ENCODE assay signal across 15 cellular contexts in genomic region chr11:72216638-72217037, GRCh38. TPM values are rescaled to one million over a fixed set of nuclear protein-coding genes. Genes with fewer than 3 reads are reported as not detected.
A peak's percentile ranks its signal among the peaks of the same experiment; 100 is the strongest.
DNase-seq lines count a peak whose midpoint lies in the region; ATAC-seq and TF ChIP-seq lines count a peak whose summit lies in the region.
"Had no signal": no experiment of that assay in that cellular context is flagged by ENCODE, and none has a peak within 500 bp of the region (broad histone marks: within the 10 kb centered on the region; RNA-seq: fewer than 3 reads in every experiment).

Gene FOLR2 (plus strand): TSS chr11:72216794. CDS start chr11:72218585, 1,791 bp downstream.

- H3K27ac ChIP-seq in lower lobe of right lung, result no peak within 1 kb of the TSS
- H3K27ac ChIP-seq in A673 (ENCODE audit: low read depth, low read length, poor library complexity, severe bottlenecking), result no peak within 1 kb of the TSS

- peak; percentile 2 for DNase-seq in HEK293T (ENCODE audit: extremely low spot score)
- DNase-seq in ecto neural progenitor cell (ENCODE audit: low spot score), result peak; percentile 7
- DNase-seq in lower lobe of right lung, result no peak
- no peak for DNase-seq in occipital lobe (lab: John Stamatoyannopoulos, UW)
- DNase-seq in cerebellum (ENCODE audit: low spot score), result no peak
- DNase-seq in AML-193 (lab: John Stamatoyannopoulos, UW), result no peak
- no peak for DNase-seq in A673 (ENCODE audit: low spot score)
- DNase-seq: activated gamma-delta T cell, KBM-7, left colon, T-helper 1 cell had no signal

- TF ChIP-seq CTCF in lower lobe of right lung (IDR thresholded peaks at IDR 0.05), result no peak
- no peak for TF ChIP-seq CTCF in subcutaneous adipose tissue (IDR thresholded peaks at IDR 0.05; ENCODE audit: low read depth)
- no peak for TF ChIP-seq CTCF in A673 (conservative IDR thresholded peaks at IDR 0.05; ENCODE audit: low read depth, low read length)

- no TSS peak for BruUV-seq in A673 (replicated peaks; lab: Mats Ljungman, UMichigan)

- CTCF ChIA-PET in HEK293T (lab: Yijun Ruan, JAX) (no interaction called here), A673 (lab: Charles Lee) (no interaction called here)

- H3K36me3 ChIP-seq in lower lobe of right lung (no peaks in the 10 kb centered on the region), A673 (ENCODE audit: insufficient read depth, low read length, poor library complexity, severe bottlenecking) (no peaks in the 10 kb centered on the region)

- intact Hi-C loops in lower lobe of right lung (cut with DNase I) (no loop called here), A673 (cut with micrococcal nuclease; ENCODE audit: unreplicated experiment) (no loop called here)

- H3K9me3 ChIP-seq in lower lobe of right lung (no peaks in the 10 kb centered on the region), A673 (ENCODE audit: low read depth, low read length, poor library complexity, severe bottlenecking) (no peaks in the 10 kb centered on the region)

- H3K4me3 ChIP-seq in lower lobe of right lung (peak within 1 kb of the TSS; percentile 1), A673 (ENCODE audit: low read depth, low read length, poor library complexity, severe bottlenecking) (no peak within 1 kb of the TSS)

- no peaks in the 10 kb centered on the region for H3K27me3 ChIP-seq in lower lobe of right lung (ENCODE audit: low read depth)
- peaks cover 4% of the 10 kb centered on the region for H3K27me3 ChIP-seq in A673 (replicated peaks; ENCODE audit: insufficient read depth, low read depth, low read length, poor library complexity)

- peaks cover 1% of the 10 kb centered on the region for H3K4me1 ChIP-seq in lower lobe of right lung
- H3K4me1 ChIP-seq in A673 (ENCODE audit: insufficient read depth, low read length, poor library complexity, severe bottlenecking), result no peaks in the 10 kb centered on the region

- no peak for ATAC-seq in lower lobe of right lung
- ATAC-seq: left colon; naive thymus-derived CD8-positive, alpha-beta T cell; WTC11 had no signal

- POLR2A ChIA-PET in HEK293T (lab: Yijun Ruan, JAX), result no interaction called here
- POLR2A ChIA-PET in A673 (lab: Charles Lee; ENCODE audit: low non-redundant PET), result no interaction called here

TF ChIP-seq in HEK293T, 16 proteins besides CTCF, POLR2A, EP300 and RAD21:
- TF ChIP-seq FOXM1 (IDR thresholded peaks at IDR 0.05; ENCODE audit: borderline replicate concordance), result no peak
TF ChIP-seq in HEK293T: peak in this region for 0.

RNA-seq across cellular contexts. Expression of gene FOLR2, which starts in this region (rescaled TPM):
- 28.1 TPM for total RNA-seq in lower lobe of right lung
- total RNA-seq in subcutaneous adipose tissue, result 100 to 1,000 TPM in 3 of 4 donors, 10 to 100 TPM in 1; 75.9 to 140 (median 136) TPM
- 5.8 TPM for total RNA-seq in occipital lobe
- total RNA-seq in cerebellum, result 7.3 TPM
- not detected in 2 replicates for total RNA-seq in A673 (2021)
- total RNA-seq: activated CD8-positive, alpha-beta memory T cell treated with anti-CD3 and anti-CD28 coated beads for 36 hours; WTC11 had no signal

Comparison
In these comparisons a context has a peak if more than half of its experiments do, and no peak if none do; other contexts are left out.
1. DNase-seq: peak in HEK293T (single experiment) and ecto neural progenitor cell (single experiment); none in lower lobe of right lung (single experiment), occipital lobe (single experiment), cerebellum (single experiment), AML-193 (0 of 2) and A673 (single experiment).